Comparison of ENCODE assay signal across 7 cellular contexts in the genomic region with DNA sequence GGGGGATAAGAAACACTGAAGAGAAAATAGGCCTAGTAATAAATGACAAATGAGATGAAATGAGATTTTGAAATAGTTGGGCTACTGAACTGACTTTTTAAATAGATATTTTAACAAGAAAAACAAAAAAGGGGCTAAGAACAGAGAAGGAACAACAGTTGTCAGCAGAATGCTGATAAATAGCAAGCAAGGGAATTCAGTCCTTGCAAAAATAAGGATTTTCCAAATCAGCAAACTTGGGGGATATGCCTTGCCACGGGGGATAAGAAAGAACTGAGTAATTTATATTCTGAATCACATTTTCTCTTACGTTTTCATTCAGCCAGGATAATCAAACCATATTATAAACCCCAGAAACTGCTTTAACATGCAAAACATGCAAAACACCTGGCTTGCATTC. TPM values are rescaled to one million over a fixed set of nuclear protein-coding genes. Genes with fewer than 3 reads are reported as not detected.
"Had no signal": no experiment of that assay in that cellular context is flagged by ENCODE, and none has a peak within 500 bp of the region (broad histone marks: within the 10 kb centered on the region; RNA-seq: fewer than 3 reads in every experiment).

No MANE protein-coding gene starts in this region.

- DNase-seq: H7, HFFc6 had no signal

- ATAC-seq: GM23338, HCT116, HepG2 had no signal

- FAIRE-seq: H1, HepG2 had no signal

RNA-seq across cellular contexts. Expression of a gene that starts 12.9 kb away (rescaled TPM):
- total RNA-seq: GM23338, H1, H7, HepG2, HFFc6, HT1080 had no signal
